Comparison of ENCODE assay signal across 8 cellular contexts in the genomic region with DNA sequence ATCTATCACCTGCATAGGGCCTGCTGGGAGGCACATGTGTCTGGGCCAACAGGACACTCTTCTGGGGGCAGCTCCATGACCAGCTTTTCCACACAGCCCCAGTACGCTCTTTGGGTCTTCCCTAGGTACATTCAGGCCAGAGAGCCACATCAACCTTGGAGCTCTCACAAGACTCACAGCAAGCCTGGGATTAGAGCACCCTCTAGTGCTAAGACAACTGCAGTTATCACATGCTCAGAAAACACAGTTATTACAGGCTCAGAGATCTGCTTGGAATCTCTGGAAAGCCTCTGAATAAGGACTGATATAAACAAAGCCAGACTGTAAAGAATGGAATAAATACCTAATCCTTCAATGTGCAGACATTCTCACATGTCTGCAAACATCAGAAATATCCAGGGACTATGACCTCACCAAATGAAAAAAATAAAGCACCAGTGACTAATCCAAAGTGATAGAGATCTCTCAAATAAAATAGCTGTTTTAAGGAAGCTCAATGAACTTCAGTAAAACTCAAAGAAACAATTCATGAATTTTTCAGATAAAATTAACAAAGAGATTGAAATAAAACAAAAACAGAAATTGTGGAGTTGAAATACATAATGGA.
DNase-seq lines count a peak whose midpoint lies in the region; ATAC-seq and TF ChIP-seq lines count a peak whose summit lies in the region.

No MANE protein-coding gene starts in this region.

- H3K27me3 Mint-ChIP-seq in type B pancreatic cell, result no peaks in the 10 kb centered on the region

- no peaks in the 10 kb centered on the region for H3K4me1 Mint-ChIP-seq in type B pancreatic cell (ENCODE audit: unreplicated experiment)

- ATAC-seq in GM18505 (IDR thresholded peaks at IDR 0.05; ENCODE audit: unreplicated experiment), result peak; percentile 79
- ATAC-seq in HG03521 (IDR thresholded peaks at IDR 0.05; ENCODE audit: unreplicated experiment), result peak; percentile 78
- ATAC-seq in RWPE2 (ENCODE audit: low read depth), result peak; percentile 58; the same call in 1 of the 3 replicates
- no peak for ATAC-seq in GM21723 (IDR thresholded peaks at IDR 0.05; ENCODE audit: unreplicated experiment)

- DNase-seq in BJ (ENCODE audit: low read depth) (peak; percentile 22), RWPE2 (ENCODE audit: low spot score) (no peak), fibroblast of the aortic adventitia (ENCODE audit: low read depth) (peak; percentile 80), type B pancreatic cell (ENCODE audit: extremely low spot score, unreplicated experiment) (no peak), lower leg skin (ENCODE audit: low spot score in 2 of 2) (no peak)

- 82 to 90% methylated on average over 1 of the region's 1 CpG for WGBS in lower leg skin, 2 donors

- no peak overlapping the region for H3K27ac ChIP-seq in RWPE2 (ENCODE audit: poor library complexity, severe bottlenecking)

- no peak for TF ChIP-seq POLR2A in GM18505 (IDR thresholded peaks at IDR 0.05; ENCODE audit: borderline replicate concordance, extremely low read depth, insufficient read depth, insufficient read length)
- no peak for TF ChIP-seq POLR2A in lower leg skin (IDR thresholded peaks at IDR 0.05)

- H3K36me3 Mint-ChIP-seq in type B pancreatic cell, result no peaks in the 10 kb centered on the region

- TF ChIP-seq CTCF in BJ (IDR thresholded peaks at IDR 0.05; ENCODE audit: insufficient read depth, low read depth, low read length), result peak; percentile 65
- TF ChIP-seq CTCF in RWPE2 (IDR thresholded peaks at IDR 0.05; ENCODE audit: poor library complexity, severe bottlenecking), result peak; percentile 71
- peak; percentile 56 for TF ChIP-seq CTCF in fibroblast of the aortic adventitia (IDR thresholded peaks at IDR 0.05; ENCODE audit: insufficient read depth, low read length)
- TF ChIP-seq CTCF in type B pancreatic cell (conservative IDR thresholded peaks at IDR 0.05), result peak; percentile 69
- TF ChIP-seq CTCF in lower leg skin (IDR thresholded peaks at IDR 0.05), result no peak

- intact Hi-C loops in lower leg skin (cut with DNase I; ENCODE audit: low total_unique reads), result no loop called here

- H3K27me3 ChIP-seq in BJ (ENCODE audit: control insufficient read depth, insufficient read depth, low read length) (no peaks in the 10 kb centered on the region), RWPE2 (ENCODE audit: insufficient read depth, poor library complexity, severe bottlenecking) (no peaks in the 10 kb centered on the region)

- H3K9me3 Mint-ChIP-seq in type B pancreatic cell, result peaks cover 6% of the 10 kb centered on the region

- no peak overlapping the region for H3K4me3 ChIP-seq in BJ (ENCODE audit: low read depth, low read length)
- H3K4me3 ChIP-seq in RWPE2 (ENCODE audit: severe bottlenecking), result no peak overlapping the region
- H3K4me3 ChIP-seq in fibroblast of the aortic adventitia (ENCODE audit: low read depth, low read length), result no peak overlapping the region
- no peak overlapping the region for H3K4me3 ChIP-seq in lower leg skin (ENCODE audit: low read depth, poor library complexity, severe bottlenecking)

- H3K36me3 ChIP-seq in BJ (ENCODE audit: control insufficient read depth, insufficient read depth, low read length), result no peaks in the 10 kb centered on the region
- no peaks in the 10 kb centered on the region for H3K36me3 ChIP-seq in RWPE2 (ENCODE audit: low read depth)

- no peaks in the 10 kb centered on the region for H3K9me3 ChIP-seq in RWPE2 (ENCODE audit: severe bottlenecking)

- CTCF ChIA-PET in BJ (lab: Yijun Ruan, JAX), result interaction anchor here (0.6 to 2.2 kb wide), 13 partner anchors 9 to 707 kb away, joined by 3 to 9 read pairs (median 3); no protein-coding TSS in a partner anchor

- no peaks in the 10 kb centered on the region for H3K4me1 ChIP-seq in RWPE2 (ENCODE audit: insufficient read depth, poor library complexity, severe bottlenecking)

- POLR2A ChIA-PET in BJ (lab: Charles Lee), result no interaction called here

- H3K4me3 Mint-ChIP-seq in type B pancreatic cell, result no peak overlapping the region

- no peak overlapping the region for H3K27ac Mint-ChIP-seq in type B pancreatic cell

Comparison
In these comparisons a context has a peak if more than half of its experiments do, and no peak if none do; other contexts are left out.
1. DNase-seq: peak in BJ (single experiment) and fibroblast of the aortic adventitia (single experiment); none in RWPE2 (single experiment), type B pancreatic cell (single experiment) and lower leg skin (0 of 2).
2. CTCF ChIP-seq: peak in BJ (single experiment), RWPE2 (single experiment), fibroblast of the aortic adventitia (single experiment) and type B pancreatic cell (single experiment); none in lower leg skin (0 of 3).